ENCODE assay signal across 12 cellular contexts in genomic region chr11:83725161-83725560, GRCh38.
DNase-seq lines count a peak whose midpoint lies in the region; ATAC-seq, FAIRE-seq and TF ChIP-seq lines count a peak whose summit lies in the region.
"Had no signal": no experiment of that assay in that cellular context is flagged by ENCODE, and none has a peak within 500 bp of the region (broad histone marks: within the 10 kb centered on the region; RNA-seq: fewer than 3 reads in every experiment).

No MANE protein-coding gene starts in this region.

- SMC1A ChIA-PET in GM12878 (lab: Charles Lee; ENCODE audit: uncharacterized antibody, unreplicated experiment) = interaction anchor here (0.7 to 3.4 kb wide), 7 partner anchors 14 to 858 kb away, joined by 3 to 17 read pairs (median 3); no protein-coding TSS in a partner anchor

- no peak for FAIRE-seq in GM12878 (lab: Jason Lieb, UNC)
- FAIRE-seq: HTR-8/SVneo had no signal

- POLR2A ChIA-PET in GM12878 (lab: Charles Lee) = no interaction called here

- 1% methylated on average over 6 of the region's 6 CpGs for WGBS in GM12878 (ENCODE audit: insufficient coverage, insufficient replicate concordance, low lambda C conversion rate, missing lambda C conversion rate)

- no peak for TF ChIP-seq RAD21 in GM12878 (IDR thresholded peaks at IDR 0.05; ENCODE audit: insufficient read depth, low read depth, low read length)

- H4K20me1 ChIP-seq in GM12878 (ENCODE audit: control insufficient read depth, insufficient read depth) = no peaks in the 10 kb centered on the region

- H3K36me3 Mint-ChIP-seq in stimulated activated memory B cell treated with anti-CD40 and anti-IgM and Interleukin-4, amounts not matched to agents 10 μg/mL and 1 μg/mL and 100 μg/mL, for 72 hours = no peaks in the 10 kb centered on the region
- H3K36me3 Mint-ChIP-seq in effector memory CD8-positive, alpha-beta T cell (ENCODE audit: insufficient read depth) = no peaks in the 10 kb centered on the region

- H3K36me3 ChIP-seq in HUES48 (ENCODE audit: control insufficient read depth, insufficient read depth, low read length) = no peaks in the 10 kb centered on the region
- H3K36me3 ChIP-seq in GM12878 (ENCODE audit: control insufficient read depth in 2 of 2, insufficient read depth in 2 of 2, low read length in 1 of 2) = no peaks in the 10 kb centered on the region
- no peaks in the 10 kb centered on the region for H3K36me3 ChIP-seq in left lung
- no peaks in the 10 kb centered on the region for H3K36me3 ChIP-seq in MG63

- TF ChIP-seq EP300 in GM12878 (IDR thresholded peaks at IDR 0.05; ENCODE audit: borderline replicate concordance in 1 of 2, control insufficient read depth in 1 of 2, low read depth in 2 of 2, low read length in 2 of 2) = no peak

- H3K27ac ChIP-seq in HUES48 (ENCODE audit: low read depth, low read length) (peak overlapping the region; percentile 95), GM12878 (ENCODE audit: control insufficient read depth, insufficient read depth) (no peak overlapping the region), left lung (no peak overlapping the region)

- TF ChIP-seq POLR2A in GM12878 (IDR thresholded peaks at IDR 0.05; ENCODE audit: low read depth, low read length) = no peak

- TF ChIP-seq CTCF in GM12878 (IDR thresholded peaks at IDR 0.05 in 2 of 3, conservative IDR thresholded peaks at IDR 0.05 in 1 of 3; ENCODE audit: control insufficient read depth in 2 of 3, extremely low read depth in 1 of 3, insufficient read depth in 1 of 3, low read depth in 3 of 3, low read length in 3 of 3) (no peak), left lung (IDR thresholded peaks at IDR 0.05) (no peak)

- H3K4me3 ChIP-seq in HUES48 (ENCODE audit: low read depth, low read length) (peak overlapping the region; percentile 53), GM12878 (peak overlapping the region; percentile 28; the same call in 1 of the 2 replicates), left lung (no peak overlapping the region), MG63 (no peak overlapping the region)

- peak overlapping the region; percentile 48 for H3K4me3 Mint-ChIP-seq in stimulated activated memory B cell treated with anti-CD40 and anti-IgM and Interleukin-4, amounts not matched to agents 10 μg/mL and 1 μg/mL and 100 μg/mL, for 72 hours
- no peak overlapping the region for H3K4me3 Mint-ChIP-seq in effector memory CD8-positive, alpha-beta T cell

- intact Hi-C loops in GM12878 (cut with micrococcal nuclease; ENCODE audit: unreplicated experiment) = loop anchor here (2.0 kb wide), 1 partner anchor 432 kb away; no protein-coding TSS in a partner anchor
- intact Hi-C loops in left lung (cut with DNase I) = loop anchor here in 1 of 2 donors (10.0 kb wide), 1 partner anchor 430 kb away; no protein-coding TSS in a partner anchor

- no peaks in the 10 kb centered on the region for H3K79me2 ChIP-seq in GM12878 (ENCODE audit: control insufficient read depth, insufficient read depth, low read length)

- peak overlapping the region; percentile 55 for H3K27ac Mint-ChIP-seq in stimulated activated memory B cell treated with anti-CD40 and anti-IgM and Interleukin-4, amounts not matched to agents 10 μg/mL and 1 μg/mL and 100 μg/mL, for 72 hours
- H3K27ac Mint-ChIP-seq in effector memory CD8-positive, alpha-beta T cell = no peak overlapping the region

- BruUV-seq in GM12878 (replicated peaks; lab: Mats Ljungman, UMichigan) = no TSS peak

- peaks cover 20% of the 10 kb centered on the region for H3K4me1 Mint-ChIP-seq in stimulated activated memory B cell treated with anti-CD40 and anti-IgM and Interleukin-4, amounts not matched to agents 10 μg/mL and 1 μg/mL and 100 μg/mL, for 72 hours
- H3K4me1 Mint-ChIP-seq in effector memory CD8-positive, alpha-beta T cell (ENCODE audit: low read depth in 2 of 2) = peaks cover 0 to 11% of the 10 kb centered on the region in 2 donors

- H3K4me2 ChIP-seq in GM12878 (ENCODE audit: control insufficient read depth, insufficient read depth) = peak overlapping the region; percentile 80

- peak overlapping the region; percentile 58 for H3K9ac ChIP-seq in HUES48 (ENCODE audit: low read depth, low read length)
- H3K9ac ChIP-seq in GM12878 (ENCODE audit: control insufficient read depth, insufficient read depth, low read length) = no peak overlapping the region

- H3K9me3 Mint-ChIP-seq in stimulated activated memory B cell treated with anti-CD40 and anti-IgM and Interleukin-4, amounts not matched to agents 10 μg/mL and 1 μg/mL and 100 μg/mL, for 72 hours = no peaks in the 10 kb centered on the region
- no peaks in the 10 kb centered on the region for H3K9me3 Mint-ChIP-seq in effector memory CD8-positive, alpha-beta T cell

- H3K27me3 ChIP-seq in HUES48 (ENCODE audit: control insufficient read depth, insufficient read depth, low read length) (no peaks in the 10 kb centered on the region), GM12878 (replicated peaks in 1 of 2; ENCODE audit: control insufficient read depth in 2 of 2, insufficient read depth in 2 of 2, low read length in 1 of 2) (0 out of 4 replicates have a peak, but pooled peaks cover 0 to 2% of the 10 kb centered on the region in 2 experiments), left lung (no peaks in the 10 kb centered on the region), MG63 (peaks cover 2% of the 10 kb centered on the region; the same call in 1 of the 2 replicates)

- no peaks in the 10 kb centered on the region for H3K9me3 ChIP-seq in HUES48 (ENCODE audit: control insufficient read depth, insufficient read depth, low read length)
- no peaks in the 10 kb centered on the region for H3K9me3 ChIP-seq in GM12878 (replicated peaks; ENCODE audit: control insufficient read depth, insufficient read depth, low read length)
- no peaks in the 10 kb centered on the region for H3K9me3 ChIP-seq in left lung
- H3K9me3 ChIP-seq in MG63 = no peaks in the 10 kb centered on the region

- ATAC-seq in GM12878 = no peak
- peak; percentile 8 for ATAC-seq in left lung
- ATAC-seq in stimulated activated memory B cell treated with anti-CD40 and anti-IgM and Interleukin-4, amounts not matched to agents 10 μg/mL and 1 μg/mL and 100 μg/mL, for 72 hours = no peak
- ATAC-seq in effector memory CD8-positive, alpha-beta T cell (replicated peaks) = no peak

- no peaks in the 10 kb centered on the region for H3K27me3 Mint-ChIP-seq in stimulated activated memory B cell treated with anti-CD40 and anti-IgM and Interleukin-4, amounts not matched to agents 10 μg/mL and 1 μg/mL and 100 μg/mL, for 72 hours
- peaks cover 0 to 6% of the 10 kb centered on the region in 2 donors for H3K27me3 Mint-ChIP-seq in effector memory CD8-positive, alpha-beta T cell

- no peak for DNase-seq in GM12878 (ENCODE audit: low read depth, low spot score)
- DNase-seq in left lung = no peak
- no peak for DNase-seq in effector memory CD8-positive, alpha-beta T cell
- no peak for DNase-seq in AG08396 (ENCODE audit: low spot score)
- DNase-seq in NK-92 (lab: John Stamatoyannopoulos, UW; ENCODE audit: unreplicated experiment) = no peak
- no peak for DNase-seq in MG63
- DNase-seq: activated CD4-positive, CD25-positive, alpha-beta regulatory T cell; activated T-cell treated with anti-CD3 and anti-CD28 coated beads, Interleukin-2, amount 50 U/mL, for 48 hours; NCI-H1436 treated with DMSO at 0.1 percent for 48 hours had no signal

- RAD21 ChIA-PET in GM12878 (lab: Charles Lee; ENCODE audit: unreplicated experiment) = interaction anchor here (1.2 to 4.8 kb wide), 2 partner anchors 26 to 433 kb away, joined by 3 to 35 read pairs; no protein-coding TSS in a partner anchor

- H2AFZ ChIP-seq in GM12878 (ENCODE audit: control insufficient read depth, low read depth, low read length) = peak overlapping the region; percentile 46

- H3K4me1 ChIP-seq in HUES48 (ENCODE audit: control insufficient read depth, insufficient read depth, low read length) (peaks cover 54% of the 10 kb centered on the region), GM12878 (ENCODE audit: control insufficient read depth, insufficient read depth, low read length) (peaks cover 11% of the 10 kb centered on the region; the same call in 1 of the 2 replicates), left lung (no peaks in the 10 kb centered on the region)

- CTCF ChIA-PET in GM12878 (lab: Yijun Ruan, JAX) = interaction anchor here (0.8 to 2.4 kb wide), 6 partner anchors 15 to 476 kb away, joined by 3 to 14 read pairs (median 4); no protein-coding TSS in a partner anchor

- in situ Hi-C loops in GM12878 (cut with MboI) = no loop called here

TF ChIP-seq in GM12878, 131 proteins besides CTCF, POLR2A, EP300 and RAD21 (continues in another document):
- TF ChIP-seq CEBPB (IDR thresholded peaks at IDR 0.05; ENCODE audit: borderline replicate concordance in 1 of 2, low read depth in 2 of 2, low read length in 2 of 2) (no peak), ATF2 (IDR thresholded peaks at IDR 0.05; ENCODE audit: low read length) (no peak), JUNB (IDR thresholded peaks at IDR 0.05) (no peak), SIN3A (IDR thresholded peaks at IDR 0.05; ENCODE audit: low read depth, low read length) (no peak), NFXL1 (IDR thresholded peaks at IDR 0.05; ENCODE audit: borderline replicate concordance) (no peak), HDAC2 (IDR thresholded peaks at IDR 0.05) (no peak)

Comparison
In these comparisons a context has a peak if more than half of its experiments do, and no peak if none do; other contexts are left out.
1. H3K4me3 ChIP-seq: peak in HUES48 (single experiment) and GM12878 (single experiment); none in left lung (0 of 2) and MG63 (single experiment).